ENCODE assay signal across 8 cellular contexts in the genomic region with DNA sequence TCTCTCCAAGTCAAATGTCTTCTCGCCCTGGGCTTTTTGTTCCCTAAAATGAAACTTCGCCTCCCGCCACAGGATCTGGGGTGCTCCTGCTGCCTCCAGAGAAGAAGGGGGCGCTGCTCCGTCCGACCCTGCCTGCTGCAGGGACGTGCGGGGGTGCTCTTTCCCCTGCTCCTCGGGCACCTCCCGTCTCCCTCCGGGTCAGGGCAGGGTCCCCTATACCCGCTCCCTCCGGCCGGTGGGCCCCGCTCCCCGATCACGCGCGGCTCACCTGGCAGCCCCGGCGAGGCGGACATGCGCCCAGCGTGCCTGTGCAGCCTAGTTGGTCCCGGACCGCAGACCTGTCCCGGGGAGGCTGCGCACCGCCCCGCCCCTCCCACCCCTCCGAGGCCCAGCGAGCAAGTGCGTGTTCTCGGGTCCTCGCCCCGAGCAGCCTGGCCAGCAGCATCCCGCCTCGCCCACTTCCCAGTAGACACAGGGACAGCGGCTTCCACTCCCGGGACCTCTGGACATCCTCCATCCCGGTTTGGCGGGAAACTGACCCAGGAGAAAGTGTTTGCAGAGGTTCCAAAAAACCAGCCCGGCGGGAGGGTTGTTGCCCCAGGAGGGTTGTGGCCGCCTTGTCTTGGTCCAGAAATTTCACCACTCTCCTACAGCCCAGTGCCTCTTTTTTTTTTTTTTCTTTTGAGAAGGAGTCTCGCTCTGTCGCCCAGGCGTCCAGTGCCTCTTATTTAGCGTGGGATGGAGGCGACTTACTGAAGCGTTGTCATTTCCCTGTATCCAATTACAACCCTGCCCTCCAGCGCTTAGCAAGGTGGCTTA. TPM values are rescaled to one million over a fixed set of nuclear protein-coding genes. Genes with fewer than 3 reads are reported as not detected.
DNase-seq lines count a peak whose midpoint lies in the region; ATAC-seq and TF ChIP-seq lines count a peak whose summit lies in the region.

A gene (minus strand): TSS at position 447 of the 819 bp plus-strand sequence. CDS start 6,717 bp downstream, outside the sequence.

- peak; percentile 40 for DNase-seq in HCEC 1CT
- no peak for DNase-seq in brain microvascular endothelial cell
- DNase-seq in kidney epithelial cell (ENCODE audit: low read depth): no peak
- DNase-seq in stimulated activated naive B cell treated with anti-CD40 and anti-IgM and Interleukin-4, amounts not matched to agents 10 μg/mL and 1 μg/mL and 100 μg/mL, for 72 hours: no peak
- DNase-seq in activated naive CD4-positive, alpha-beta T cell treated with anti-CD3 and anti-CD28 coated beads, Interleukin-2, amount 10 ng/mL, durations not matched to agents 7 days and 5 days: no peak
- DNase-seq in NCI-H187 (lab: John Stamatoyannopoulos, UW): no peak

- in situ Hi-C loops in brain microvascular endothelial cell (cut with HindIII; ENCODE audit: low pct_ligation_motif_present, low sequenced_read_pairs): no loop called here

- H3K27me3 Mint-ChIP-seq in stimulated activated naive B cell treated with anti-CD40 and anti-IgM and Interleukin-4, amounts not matched to agents 10 μg/mL and 1 μg/mL and 100 μg/mL, for 72 hours: peaks cover 34 to 52% of the 10 kb centered on the region in 2 donors
- peaks cover 27% of the 10 kb centered on the region for H3K27me3 Mint-ChIP-seq in activated naive CD4-positive, alpha-beta T cell treated with anti-CD3 and anti-CD28 coated beads, Interleukin-2, amount 10 ng/mL, durations not matched to agents 7 days and 5 days

- H3K27ac ChIP-seq in brain microvascular endothelial cell: no peak within 1 kb of the TSS

- peak within 1 kb of the TSS; percentile 47 for H3K4me3 ChIP-seq in brain microvascular endothelial cell (ENCODE audit: low read depth, low read length)
- peak within 1 kb of the TSS; percentile 39 for H3K4me3 ChIP-seq in kidney epithelial cell (ENCODE audit: low read depth, low read length)

- H3K9me3 Mint-ChIP-seq in stimulated activated naive B cell treated with anti-CD40 and anti-IgM and Interleukin-4, amounts not matched to agents 10 μg/mL and 1 μg/mL and 100 μg/mL, for 72 hours: peaks cover 4 to 5% of the 10 kb centered on the region in 2 donors
- peaks cover 2% of the 10 kb centered on the region for H3K9me3 Mint-ChIP-seq in activated naive CD4-positive, alpha-beta T cell treated with anti-CD3 and anti-CD28 coated beads, Interleukin-2, amount 10 ng/mL, durations not matched to agents 7 days and 5 days

- H3K27me3 ChIP-seq in brain microvascular endothelial cell (replicated peaks): peaks cover 9% of the 10 kb centered on the region
- peaks cover 20% of the 10 kb centered on the region for H3K27me3 ChIP-seq in kidney epithelial cell (ENCODE audit: control insufficient read depth, insufficient read depth, low read length)

- H3K36me3 Mint-ChIP-seq in stimulated activated naive B cell treated with anti-CD40 and anti-IgM and Interleukin-4, amounts not matched to agents 10 μg/mL and 1 μg/mL and 100 μg/mL, for 72 hours: peaks cover 0 to 2% of the 10 kb centered on the region in 2 donors
- H3K36me3 Mint-ChIP-seq in activated naive CD4-positive, alpha-beta T cell treated with anti-CD3 and anti-CD28 coated beads, Interleukin-2, amount 10 ng/mL, durations not matched to agents 7 days and 5 days: no peaks in the 10 kb centered on the region

- CTCF ChIA-PET in activated naive CD4-positive, alpha-beta T cell treated with anti-CD3 and anti-CD28 coated beads, Interleukin-2, amount 10 ng/mL, durations not matched to agents 7 days and 5 days (lab: Charles Lee): no interaction called here

- no peak within 1 kb of the TSS for H3K27ac Mint-ChIP-seq in stimulated activated naive B cell treated with anti-CD40 and anti-IgM and Interleukin-4, amounts not matched to agents 10 μg/mL and 1 μg/mL and 100 μg/mL, for 72 hours
- H3K27ac Mint-ChIP-seq in activated naive CD4-positive, alpha-beta T cell treated with anti-CD3 and anti-CD28 coated beads, Interleukin-2, amount 10 ng/mL, durations not matched to agents 7 days and 5 days: no peak within 1 kb of the TSS

- peak; percentile 39 to 43 for ATAC-seq in stimulated activated naive B cell treated with anti-CD40 and anti-IgM and Interleukin-4, amounts not matched to agents 10 μg/mL and 1 μg/mL and 100 μg/mL, for 72 hours (replicated peaks)
- ATAC-seq in HG02852 (IDR thresholded peaks at IDR 0.05; ENCODE audit: unreplicated experiment) (no peak), HG03025 (IDR thresholded peaks at IDR 0.05; ENCODE audit: low FRiP score, unreplicated experiment) (no peak)

- no peaks in the 10 kb centered on the region for H3K36me3 ChIP-seq in brain microvascular endothelial cell (replicated peaks)
- no peaks in the 10 kb centered on the region for H3K36me3 ChIP-seq in kidney epithelial cell (ENCODE audit: control insufficient read depth, insufficient read depth, low read length)

- peak within 1 kb of the TSS; percentile 26 to 52 for H3K4me3 Mint-ChIP-seq in stimulated activated naive B cell treated with anti-CD40 and anti-IgM and Interleukin-4, amounts not matched to agents 10 μg/mL and 1 μg/mL and 100 μg/mL, for 72 hours
- H3K4me3 Mint-ChIP-seq in activated naive CD4-positive, alpha-beta T cell treated with anti-CD3 and anti-CD28 coated beads, Interleukin-2, amount 10 ng/mL, durations not matched to agents 7 days and 5 days: no peak within 1 kb of the TSS

- no peak for TF ChIP-seq CTCF in brain microvascular endothelial cell (IDR thresholded peaks at IDR 0.05; ENCODE audit: low read depth, low read length, missing control alignments)
- no peak for TF ChIP-seq CTCF in kidney epithelial cell (IDR thresholded peaks at IDR 0.05; ENCODE audit: insufficient read depth, low read length, poor library complexity, severe bottlenecking)

- peaks cover 5 to 8% of the 10 kb centered on the region in 2 donors for H3K4me1 Mint-ChIP-seq in stimulated activated naive B cell treated with anti-CD40 and anti-IgM and Interleukin-4, amounts not matched to agents 10 μg/mL and 1 μg/mL and 100 μg/mL, for 72 hours
- no peaks in the 10 kb centered on the region for H3K4me1 Mint-ChIP-seq in activated naive CD4-positive, alpha-beta T cell treated with anti-CD3 and anti-CD28 coated beads, Interleukin-2, amount 10 ng/mL, durations not matched to agents 7 days and 5 days

RNA-seq across cellular contexts. Expression of the gene that starts here (rescaled TPM):
- not detected in 2 replicates for total RNA-seq in kidney epithelial cell

Comparison
In these comparisons a context has a peak if more than half of its experiments do, and no peak if none do; other contexts are left out.
1. ATAC-seq: peak in stimulated activated naive B cell treated with anti-CD40 and anti-IgM and Interleukin-4, amounts not matched to agents 10 μg/mL and 1 μg/mL and 100 μg/mL, for 72 hours (2 of 2); none in HG02852 (single experiment) and HG03025 (single experiment).